15 cellular contexts compared by ENCODE assay signal in genomic region chr1:65056866-65057265, GRCh38.
"Had no signal": no experiment of that assay in that cellular context is flagged by ENCODE, and none has a peak within 500 bp of the region (broad histone marks: within the 10 kb centered on the region; RNA-seq: fewer than 3 reads in every experiment).

No MANE protein-coding gene starts in this region.

- H3K9me3 Mint-ChIP-seq: activated CD4-positive, alpha-beta T cell treated with anti-CD3 and anti-CD28 coated beads, Interleukin-2, amount 10 ng/mL, durations not matched to agents 7 days and 5 days; activated naive CD4-positive, alpha-beta T cell treated with anti-CD3 and anti-CD28 coated beads, Interleukin-2, amount 50 U/mL, for 72 hours; activated T-cell treated with anti-CD3 and anti-CD28 coated beads, Interleukin-2, amount 50 U/mL, for 72 hours; endodermal cell; nephron had no signal

- H3K9me3 ChIP-seq: stomach had no signal

- H3K4me3 ChIP-seq: skin epidermis, stomach had no signal

- H3K4me3 Mint-ChIP-seq: activated CD4-positive, alpha-beta T cell treated with anti-CD3 and anti-CD28 coated beads, Interleukin-2, amount 10 ng/mL, durations not matched to agents 7 days and 5 days; activated T-cell treated with anti-CD3 and anti-CD28 coated beads, Interleukin-2, amount 50 U/mL, for 72 hours; endodermal cell; nephron had no signal

- H3K27me3 Mint-ChIP-seq: activated CD4-positive, alpha-beta T cell treated with anti-CD3 and anti-CD28 coated beads, Interleukin-2, amount 10 ng/mL, durations not matched to agents 7 days and 5 days had no signal

- H3K4me1 Mint-ChIP-seq: endodermal cell had no signal

- ATAC-seq: activated CD4-positive, CD25-positive, alpha-beta regulatory T cell treated with anti-CD3 and anti-CD28 coated beads, Interleukin-2, amount 50 U/mL, for 24 hours; activated naive CD4-positive, alpha-beta T cell treated with anti-CD3 and anti-CD28 coated beads, Interleukin-2, amount 50 U/mL, for 72 hours; activated T-cell treated with anti-CD3 and anti-CD28 coated beads, Interleukin-2, amount 50 U/mL, for 72 hours had no signal

- DNase-seq: activated CD4-positive, alpha-beta T cell treated with anti-CD3 and anti-CD28 coated beads, Interleukin-2, amount 10 ng/mL, durations not matched to agents 7 days and 5 days; activated CD8-positive, alpha-beta memory T cell treated with anti-CD3 and anti-CD28 coated beads for 24 hours; activated effector memory CD4-positive, alpha-beta T cell treated with anti-CD3 and anti-CD28 coated beads, Interleukin-2, amount 50 U/mL, for 16 hours; activated T-cell treated with anti-CD3 and anti-CD28 coated beads, Interleukin-2, amount 50 U/mL, for 72 hours; amniotic stem cell; endodermal cell; foreskin fibroblast; nucleus accumbens; stomach; trophoblast cell had no signal

- H3K27ac ChIP-seq: epithelial cell of prostate had no signal

- H3K27ac Mint-ChIP-seq: activated CD4-positive, alpha-beta T cell treated with anti-CD3 and anti-CD28 coated beads, Interleukin-2, amount 10 ng/mL, durations not matched to agents 7 days and 5 days; activated naive CD4-positive, alpha-beta T cell treated with anti-CD3 and anti-CD28 coated beads, Interleukin-2, amount 50 U/mL, for 72 hours; activated T-cell treated with anti-CD3 and anti-CD28 coated beads, Interleukin-2, amount 50 U/mL, for 72 hours; endodermal cell; nephron had no signal

- H3K27me3 ChIP-seq: stomach had no signal
